In the genomic region with DNA sequence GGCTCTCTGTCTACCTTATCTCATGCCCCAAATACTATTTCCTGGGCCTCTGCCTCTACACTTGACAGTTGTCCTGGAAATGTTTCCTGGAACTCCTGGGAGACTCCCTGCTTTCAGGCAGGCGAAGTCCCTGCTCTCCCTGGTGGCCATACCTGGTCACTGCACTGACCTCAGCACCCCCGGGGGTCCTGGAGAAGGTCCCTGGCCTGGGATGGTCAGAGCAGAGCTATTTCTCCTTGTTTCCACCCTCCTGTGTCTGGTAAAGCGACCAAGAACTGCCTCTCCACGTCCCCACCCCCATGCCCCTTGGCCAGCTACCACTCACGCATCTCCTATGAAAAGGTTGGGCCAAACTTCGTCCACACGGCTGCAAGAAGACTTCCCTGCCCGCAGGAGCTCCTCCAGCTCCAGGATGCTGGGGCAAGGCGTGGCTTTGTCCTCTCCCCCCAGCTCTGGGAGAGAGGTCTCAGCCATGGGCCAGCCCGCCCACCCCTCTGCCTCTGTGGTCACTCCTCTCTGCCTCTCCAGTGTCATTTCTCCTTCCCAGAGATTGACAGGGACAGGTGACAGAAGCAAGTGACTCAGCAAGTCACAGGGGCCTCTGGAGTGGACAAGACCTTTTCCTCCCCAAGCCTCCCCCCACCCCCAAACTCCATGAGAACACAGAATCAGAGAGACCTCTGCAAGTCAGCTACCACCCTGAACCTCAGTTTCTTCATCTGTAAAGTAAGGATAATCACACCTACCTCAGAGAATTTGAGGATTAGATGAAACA, we compare ENCODE assay signal across 9 cellular contexts. TPM values are rescaled to one million over a fixed set of nuclear protein-coding genes. Genes with fewer than 3 reads are reported as not detected.
DNase-seq lines count a peak whose midpoint lies in the region; ATAC-seq, FAIRE-seq and TF ChIP-seq lines count a peak whose summit lies in the region.
"Had no signal": no experiment of that assay in that cellular context is flagged by ENCODE, and none has a peak within 500 bp of the region (broad histone marks: within the 10 kb centered on the region; RNA-seq: fewer than 3 reads in every experiment).

No MANE protein-coding gene starts in this region.

- TF ChIP-seq CTCF in CD14-positive monocyte (IDR thresholded peaks at IDR 0.05): peak; percentile 61
- peak; percentile 33 for TF ChIP-seq CTCF in kidney (IDR thresholded peaks at IDR 0.05; ENCODE audit: borderline replicate concordance, extremely low read depth, insufficient read depth)

- FAIRE-seq in H54 (lab: Jason Lieb, UNC) (no peak), kidney (lab: Jason Lieb, UNC) (no peak)

- H3K4me1 ChIP-seq in kidney (ENCODE audit: control insufficient read depth in 1 of 2, insufficient read depth in 1 of 2, low read depth in 1 of 2, low read length in 2 of 2): peaks cover 0 to 5% of the 10 kb centered on the region in 2 donors

- H3K4me1 Mint-ChIP-seq in CD14-positive monocyte: peaks cover 46% of the 10 kb centered on the region
- peaks cover 36% of the 10 kb centered on the region for H3K4me1 Mint-ChIP-seq in activated T-helper 1 cell treated with anti-CD3 and anti-CD28 coated beads, Interleukin-12 subunit alpha, Interleukin-12 subunit beta, Interleukin-2, Interleukin-4 antibody, amounts not matched to agents 30 ng/mL and 10 ng/mL and 1 ng/mL, durations not matched to agents 14 hours and 24 hours and 36 hours (ENCODE audit: low read depth)
- H3K4me1 Mint-ChIP-seq in activated T-cell treated with anti-CD3 and anti-CD28 coated beads, Interleukin-2, amount 50 U/mL, for 4 hours (ENCODE audit: low read depth): peaks cover 35% of the 10 kb centered on the region

- H3K36me3 ChIP-seq in kidney (ENCODE audit: control insufficient read depth in 1 of 2, insufficient read depth in 2 of 2, low read length in 2 of 2): no peaks in the 10 kb centered on the region

- H3K27ac Mint-ChIP-seq in CD14-positive monocyte: peak overlapping the region in 1 of 7 donors; percentile 13
- peak overlapping the region; percentile 81 for H3K27ac Mint-ChIP-seq in activated T-helper 1 cell treated with anti-CD3 and anti-CD28 coated beads, Interleukin-12 subunit alpha, Interleukin-12 subunit beta, Interleukin-2, Interleukin-4 antibody, amounts not matched to agents 30 ng/mL and 10 ng/mL and 1 ng/mL, durations not matched to agents 14 hours and 24 hours and 36 hours

- intact Hi-C loops in CD14-positive monocyte (cut with micrococcal nuclease) (no loop called here), kidney (cut with DNase I) (no loop called here)
- intact Hi-C loops in activated T-helper 1 cell treated with anti-CD3 and anti-CD28 coated beads, Interleukin-12 subunit alpha, Interleukin-12 subunit beta, Interleukin-2, Interleukin-4 antibody, amounts not matched to agents 30 ng/mL and 10 ng/mL and 1 ng/mL, durations not matched to agents 14 hours and 24 hours and 36 hours (cut with micrococcal nuclease): loop anchor here (10.0 kb wide), 1 partner anchor 694 kb away; no protein-coding TSS in a partner anchor

- H3K9ac ChIP-seq in kidney (ENCODE audit: low read length in 2 of 2): no peak overlapping the region

- H3K27me3 Mint-ChIP-seq in CD14-positive monocyte (ENCODE audit: low read depth in 3 of 3): peaks cover 0 to 4% (median under 1%) of the 10 kb centered on the region in 3 donors
- H3K27me3 Mint-ChIP-seq in activated T-helper 1 cell treated with anti-CD3 and anti-CD28 coated beads, Interleukin-12 subunit alpha, Interleukin-12 subunit beta, Interleukin-2, Interleukin-4 antibody, amounts not matched to agents 30 ng/mL and 10 ng/mL and 1 ng/mL, durations not matched to agents 14 hours and 24 hours and 36 hours (ENCODE audit: insufficient read depth): no peaks in the 10 kb centered on the region
- no peaks in the 10 kb centered on the region for H3K27me3 Mint-ChIP-seq in activated T-cell treated with anti-CD3 and anti-CD28 coated beads, Interleukin-2, amount 50 U/mL, for 4 hours (ENCODE audit: low read depth)

- no peak for ATAC-seq in GM18870 (IDR thresholded peaks at IDR 0.05; ENCODE audit: unreplicated experiment)
- ATAC-seq in activated T-cell treated with anti-CD3 and anti-CD28 coated beads, Interleukin-2, amount 50 U/mL, for 4 hours: no peak

- no peak for DNase-seq in CD14-positive monocyte (ENCODE audit: low spot score)
- DNase-seq in H54 (ENCODE audit: insufficient read length, low spot score): peak; percentile 84
- no peak for DNase-seq in activated T-helper 1 cell treated with anti-CD3 and anti-CD28 coated beads, Interleukin-12 subunit alpha, Interleukin-12 subunit beta, Interleukin-2, Interleukin-4 antibody, amounts not matched to agents 30 ng/mL and 10 ng/mL and 1 ng/mL, durations not matched to agents 14 hours and 24 hours and 36 hours (ENCODE audit: low spot score)
- no peak for DNase-seq in kidney
- DNase-seq in NCI-H226: no peak
- DNase-seq in activated T-cell treated with anti-CD3 and anti-CD28 coated beads, Interleukin-2, amount 50 U/mL, for 4 hours: no peak
- DNase-seq in effector CD4-positive, alpha-beta T cell: no peak

- no peak for TF ChIP-seq POLR2A in H54 (IDR thresholded peaks at IDR 0.05; ENCODE audit: low read depth, low read length)

- peak overlapping the region in 1 of 2 donors; percentile 1 for H3K27ac ChIP-seq in kidney (ENCODE audit: low read depth in 2 of 2, low read length in 2 of 2)

- no peaks in the 10 kb centered on the region for H3K9me3 Mint-ChIP-seq in CD14-positive monocyte
- no peaks in the 10 kb centered on the region for H3K9me3 Mint-ChIP-seq in activated T-helper 1 cell treated with anti-CD3 and anti-CD28 coated beads, Interleukin-12 subunit alpha, Interleukin-12 subunit beta, Interleukin-2, Interleukin-4 antibody, amounts not matched to agents 30 ng/mL and 10 ng/mL and 1 ng/mL, durations not matched to agents 14 hours and 24 hours and 36 hours
- H3K9me3 Mint-ChIP-seq in activated T-cell treated with anti-CD3 and anti-CD28 coated beads, Interleukin-2, amount 50 U/mL, for 4 hours: no peaks in the 10 kb centered on the region

- no peak overlapping the region for H3K4me3 ChIP-seq in kidney (ENCODE audit: low read length in 2 of 2)
- H3K4me3 ChIP-seq: lung had no signal

- H3K4me3 Mint-ChIP-seq in CD14-positive monocyte: no peak overlapping the region
- no peak overlapping the region for H3K4me3 Mint-ChIP-seq in activated T-helper 1 cell treated with anti-CD3 and anti-CD28 coated beads, Interleukin-12 subunit alpha, Interleukin-12 subunit beta, Interleukin-2, Interleukin-4 antibody, amounts not matched to agents 30 ng/mL and 10 ng/mL and 1 ng/mL, durations not matched to agents 14 hours and 24 hours and 36 hours
- H3K4me3 Mint-ChIP-seq in activated T-cell treated with anti-CD3 and anti-CD28 coated beads, Interleukin-2, amount 50 U/mL, for 4 hours: no peak overlapping the region

- H3K9me3 ChIP-seq in kidney (ENCODE audit: control insufficient read depth in 1 of 2, low read length in 2 of 2): no peaks in the 10 kb centered on the region

- H3K36me3 Mint-ChIP-seq in CD14-positive monocyte: no peaks in the 10 kb centered on the region
- H3K36me3 Mint-ChIP-seq in activated T-helper 1 cell treated with anti-CD3 and anti-CD28 coated beads, Interleukin-12 subunit alpha, Interleukin-12 subunit beta, Interleukin-2, Interleukin-4 antibody, amounts not matched to agents 30 ng/mL and 10 ng/mL and 1 ng/mL, durations not matched to agents 14 hours and 24 hours and 36 hours (ENCODE audit: low read depth): peaks cover 3% of the 10 kb centered on the region
- no peaks in the 10 kb centered on the region for H3K36me3 Mint-ChIP-seq in activated T-cell treated with anti-CD3 and anti-CD28 coated beads, Interleukin-2, amount 50 U/mL, for 4 hours (ENCODE audit: insufficient read depth)

RNA-seq across cellular contexts. Expression of gene SAMD8, which starts 2.6 kb away (rescaled TPM):
- polyA plus RNA-seq in CD14-positive monocyte: 10 to 100 TPM; 13.0 to 13.7 TPM
- 16.2 and 16.5 TPM in 2 replicates for total RNA-seq in activated T-helper 1 cell treated with anti-CD3 and anti-CD28 coated beads, Interleukin-12 subunit alpha, Interleukin-12 subunit beta, Interleukin-2, Interleukin-4 antibody, amounts not matched to agents 30 ng/mL and 10 ng/mL and 1 ng/mL, durations not matched to agents 14 hours and 24 hours and 36 hours
- total RNA-seq in kidney: 20.5 TPM
- polyA plus RNA-seq in kidney (ENCODE audit: insufficient read depth, low read depth, low replicate concordance): 5.3 TPM
- 10 to 100 TPM; 12.7 to 16.8 (median 13.7) TPM for total RNA-seq in activated T-cell treated with anti-CD3 and anti-CD28 coated beads, Interleukin-2, amount 50 U/mL, for 4 hours
